In genomic region chr6:105562027-105562426, GRCh38 we compare ENCODE assay signal across 24 cellular contexts.
"Had no signal": no experiment of that assay in that cellular context is flagged by ENCODE, and none has a peak within 500 bp of the region (broad histone marks: within the 10 kb centered on the region; RNA-seq: fewer than 3 reads in every experiment).

No MANE protein-coding gene starts in this region.

- H3K4me2 ChIP-seq: hepatocyte, neural progenitor cell had no signal

- H3K36me3 ChIP-seq: gastroesophageal sphincter, heart left ventricle, neural progenitor cell, sigmoid colon, tibial artery had no signal

- H3K36me3 Mint-ChIP-seq: memory B cell, neural progenitor cell, type B pancreatic cell had no signal

- H3K27me3 ChIP-seq: foreskin keratinocyte, gastroesophageal sphincter, heart left ventricle, hepatocyte, neural progenitor cell, sigmoid colon, testis, tibial artery had no signal

- ATAC-seq: effector memory CD8-positive, alpha-beta T cell; foreskin keratinocyte; gastroesophageal sphincter; heart left ventricle; left lobe of liver; stimulated activated memory B cell treated with anti-CD40 and anti-IgM and Interleukin-4, amounts not matched to agents 10 μg/mL and 1 μg/mL and 100 μg/mL, for 72 hours; stimulated activated naive CD8-positive, alpha-beta T cell treated with anti-CD3 and anti-CD28 coated beads, Interleukin-15, Interleukin-2, amounts not matched to agents 100 U/mL and 50 U/mL, for 24 hours had no signal

- H3K27ac Mint-ChIP-seq: effector memory CD8-positive, alpha-beta T cell; memory B cell; nephron; neural progenitor cell; progenitor cell of endocrine pancreas; stimulated activated memory B cell treated with anti-CD40 and anti-IgM and Interleukin-4, amounts not matched to agents 10 μg/mL and 1 μg/mL and 100 μg/mL, for 72 hours; type B pancreatic cell had no signal

- H3K9me3 Mint-ChIP-seq: effector memory CD8-positive, alpha-beta T cell; type B pancreatic cell had no signal

- H3K4me1 ChIP-seq: gastroesophageal sphincter, heart left ventricle, neural progenitor cell, parathyroid adenoma, sigmoid colon, testis, tibial artery had no signal

- H2AFZ ChIP-seq: hepatocyte, neural progenitor cell, parathyroid adenoma had no signal

- H3K9ac ChIP-seq: neural progenitor cell, parathyroid adenoma had no signal

- DNase-seq: dermis blood vessel endothelial cell; effector memory CD8-positive, alpha-beta T cell; heart left ventricle; kidney; sigmoid colon; stimulated activated CD4-positive, alpha-beta T cell treated with anti-CD3 and anti-CD28 coated beads, Interleukin-2, amount 100 ng/mL, for 24 hours; stimulated activated CD4-positive, alpha-beta T cell treated with anti-CD3 and anti-CD28 coated beads, Interleukin-4, amount 100 ng/mL, for 24 hours; stimulated activated naive CD8-positive, alpha-beta T cell treated with anti-CD3 and anti-CD28 coated beads, Interleukin-15, Interleukin-2, amounts not matched to agents 100 U/mL and 50 U/mL, for 24 hours; substantia nigra; testis; tibial artery had no signal

- H3K27ac ChIP-seq: coronary artery, gastroesophageal sphincter, heart left ventricle, hepatocyte, neural progenitor cell, parathyroid adenoma, sigmoid colon, testis, tibial artery had no signal

- H3K27me3 Mint-ChIP-seq: effector memory CD8-positive, alpha-beta T cell had no signal

- H3K4me3 Mint-ChIP-seq: effector memory CD8-positive, alpha-beta T cell; memory B cell; nephron; neural progenitor cell; stimulated activated memory B cell treated with anti-CD40 and anti-IgM and Interleukin-4, amounts not matched to agents 10 μg/mL and 1 μg/mL and 100 μg/mL, for 72 hours; type B pancreatic cell had no signal

- H3K4me1 Mint-ChIP-seq: nephron, neural progenitor cell had no signal

- H3K4me3 ChIP-seq: coronary artery, gastroesophageal sphincter, heart left ventricle, hepatocyte, lung, neural progenitor cell, sigmoid colon, testis, tibial artery had no signal

- H3K9me3 ChIP-seq: sigmoid colon, testis, tibial artery had no signal
